7 cellular contexts compared by ENCODE assay signal in the genomic region with DNA sequence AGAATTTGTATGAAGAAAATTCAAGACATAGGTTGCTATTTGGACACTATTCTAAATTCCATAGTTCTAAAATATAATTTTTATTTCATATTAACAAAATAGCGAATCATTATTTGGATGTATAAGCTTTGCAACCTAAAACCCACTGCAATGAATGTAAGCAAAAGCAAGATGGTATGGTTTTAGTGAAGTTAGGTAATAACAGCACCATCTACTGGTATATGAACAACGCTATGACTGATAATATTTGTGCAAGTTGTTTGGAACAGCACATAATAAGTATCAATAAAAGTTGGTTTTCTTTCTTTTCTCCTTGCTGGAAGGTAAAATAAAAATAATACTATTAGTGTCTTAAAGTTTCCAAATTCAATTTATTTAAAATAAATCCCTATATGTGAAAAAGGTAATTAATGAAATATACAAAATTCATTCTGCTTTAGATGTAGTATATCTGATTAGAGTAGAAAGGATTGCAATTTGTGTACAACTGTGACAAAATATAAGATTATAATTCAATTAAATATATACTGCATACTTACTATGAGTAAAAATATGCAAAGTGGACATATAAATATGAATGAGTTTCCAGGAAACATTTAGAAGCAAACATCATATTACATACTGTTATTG.
DNase-seq lines count a peak whose midpoint lies in the region; ATAC-seq and TF ChIP-seq lines count a peak whose summit lies in the region.

No MANE protein-coding gene starts in this region.

- H3K4me1 Mint-ChIP-seq in naive thymus-derived CD8-positive, alpha-beta T cell = no peaks in the 10 kb centered on the region

- H3K27me3 ChIP-seq in dorsolateral prefrontal cortex = no peaks in the 10 kb centered on the region
- no peaks in the 10 kb centered on the region for H3K27me3 ChIP-seq in parathyroid adenoma (ENCODE audit: control insufficient read depth, insufficient read depth, low read length)
- H3K27me3 ChIP-seq in ascending aorta = no peaks in the 10 kb centered on the region

- DNase-seq in NCI-H774 (lab: John Stamatoyannopoulos, UW) (peak; percentile 5), dorsolateral prefrontal cortex (no peak), ascending aorta (ENCODE audit: low spot score in 2 of 2) (no peak)
- no peak for DNase-seq in naive thymus-derived CD8-positive, alpha-beta T cell

- no peaks in the 10 kb centered on the region for H3K79me2 ChIP-seq in parathyroid adenoma

- no peak overlapping the region for H3K27ac Mint-ChIP-seq in naive thymus-derived CD8-positive, alpha-beta T cell

- intact Hi-C loops in dorsolateral prefrontal cortex (cut with DNase I) = loop anchor here (10.0 kb wide), 3 partner anchors 230 to 360 kb away; a partner anchor contains a TSS
- intact Hi-C loops in ascending aorta (cut with DNase I) = no loop called here

- peaks cover 0 to 8% (median 0%) of the 10 kb centered on the region in 9 donors for H3K9me3 Mint-ChIP-seq in naive thymus-derived CD8-positive, alpha-beta T cell

- H3K4me2 ChIP-seq in parathyroid adenoma (ENCODE audit: low read length) = no peak overlapping the region

- TF ChIP-seq CTCF in dorsolateral prefrontal cortex (IDR thresholded peaks at IDR 0.05 in 54 of 56, conservative IDR thresholded peaks at IDR 0.05 in 2 of 56; ENCODE audit: low read depth in 1 of 56, partially characterized antibody in 56 of 56) = peak in 55 of 56 donors; percentile 44 to 83 (median 70)
- TF ChIP-seq CTCF in parathyroid adenoma (IDR thresholded peaks at IDR 0.05) = peak; percentile 52
- TF ChIP-seq CTCF in ascending aorta (IDR thresholded peaks at IDR 0.05) = peak in 1 of 3 experiments; percentile 30

- peaks cover 2 to 12% (median 6%) of the 10 kb centered on the region in 5 donors for H3K27me3 Mint-ChIP-seq in naive thymus-derived CD8-positive, alpha-beta T cell

- H2AFZ ChIP-seq in parathyroid adenoma = no peak overlapping the region

- peak; percentile 67 for ATAC-seq in GM18502 (IDR thresholded peaks at IDR 0.05; ENCODE audit: poor library complexity, unreplicated experiment)
- peak; percentile 80 for ATAC-seq in HG02885 (IDR thresholded peaks at IDR 0.05; ENCODE audit: poor library complexity, unreplicated experiment)
- no peak for ATAC-seq in naive thymus-derived CD8-positive, alpha-beta T cell

- H3K4me1 ChIP-seq in parathyroid adenoma (no peaks in the 10 kb centered on the region), ascending aorta (no peaks in the 10 kb centered on the region)

- no peaks in the 10 kb centered on the region for H3K36me3 Mint-ChIP-seq in naive thymus-derived CD8-positive, alpha-beta T cell

- H3K9me3 ChIP-seq in parathyroid adenoma (ENCODE audit: control insufficient read depth, low read length) (no peaks in the 10 kb centered on the region), ascending aorta (no peaks in the 10 kb centered on the region)

- H3K27ac ChIP-seq in dorsolateral prefrontal cortex (no peak overlapping the region), parathyroid adenoma (no peak overlapping the region), ascending aorta (no peak overlapping the region)

- no peak overlapping the region for H3K4me3 Mint-ChIP-seq in naive thymus-derived CD8-positive, alpha-beta T cell

- POLR2A ChIA-PET in naive thymus-derived CD8-positive, alpha-beta T cell (lab: Charles Lee) = no interaction called here

- no peaks in the 10 kb centered on the region for H3K36me3 ChIP-seq in parathyroid adenoma (ENCODE audit: control insufficient read depth, insufficient read depth, low read length)
- H3K36me3 ChIP-seq in ascending aorta = no peaks in the 10 kb centered on the region

- no peak overlapping the region for H3K4me3 ChIP-seq in dorsolateral prefrontal cortex
- H3K4me3 ChIP-seq in parathyroid adenoma (ENCODE audit: low read depth, low read length) = no peak overlapping the region
- H3K4me3 ChIP-seq in ascending aorta = no peak overlapping the region

- no peak overlapping the region for H3K9ac ChIP-seq in parathyroid adenoma

Comparison
In these comparisons a context has a peak if more than half of its experiments do, and no peak if none do; other contexts are left out.
1. ATAC-seq: peak in GM18502 (single experiment) and HG02885 (single experiment); none in naive thymus-derived CD8-positive, alpha-beta T cell (0 of 2).